ENCODE assay signal across 12 cellular contexts in genomic region chr20:53032021-53033001, GRCh38.
A peak's percentile ranks its signal among the peaks of the same experiment; 100 is the strongest.
DNase-seq lines count a peak whose midpoint lies in the region; ATAC-seq and TF ChIP-seq lines count a peak whose summit lies in the region.
"Had no signal": no experiment of that assay in that cellular context is flagged by ENCODE, and none has a peak within 500 bp of the region (broad histone marks: within the 10 kb centered on the region; RNA-seq: fewer than 3 reads in every experiment).

No MANE protein-coding gene starts in this region.

- H3K9me3 Mint-ChIP-seq in nephron progenitor cell, result no peaks in the 10 kb centered on the region
- H3K9me3 Mint-ChIP-seq: activated T-cell treated with anti-CD3 and anti-CD28 coated beads, Interleukin-2, amount 50 U/mL, for 24 hours had no signal

- DNase-seq in AG08395 (ENCODE audit: low spot score), result peak; percentile 89
- peak; percentile 65 for DNase-seq in OCI-M1 (lab: John Stamatoyannopoulos, UW)
- peak; percentile 39 for DNase-seq in fibroblast of peridontal ligament (ENCODE audit: extremely low read depth)
- DNase-seq in nephron progenitor cell, result no peak
- no peak for DNase-seq in NOMO-1 treated with DMSO at 0.1 percent for 48 hours (lab: John Stamatoyannopoulos, UW; ENCODE audit: unreplicated experiment)
- no peak for DNase-seq in SK-N-DZ (ENCODE audit: low spot score)
- DNase-seq: activated T-cell treated with anti-CD3 and anti-CD28 coated beads, Interleukin-2, amount 50 U/mL, for 24 hours; KG1; Peyer's patch; stimulated activated CD4-positive, alpha-beta T cell treated with anti-CD3 and anti-CD28 coated beads, Interleukin-15, amount 100 ng/mL, for 24 hours had no signal

- H3K4me1 Mint-ChIP-seq in nephron progenitor cell, result peaks cover 76% of the 10 kb centered on the region

- no peak overlapping the region for H3K4me3 Mint-ChIP-seq in nephron progenitor cell
- H3K4me3 Mint-ChIP-seq: activated T-cell treated with anti-CD3 and anti-CD28 coated beads, Interleukin-2, amount 50 U/mL, for 24 hours had no signal

- peaks cover 29% of the 10 kb centered on the region for H3K36me3 Mint-ChIP-seq in nephron progenitor cell (ENCODE audit: low read depth)

- peak overlapping the region; percentile 61 for H3K27ac Mint-ChIP-seq in nephron progenitor cell

- TF ChIP-seq CTCF in nephron progenitor cell (IDR thresholded peaks at IDR 0.05), result no peak

- no peaks in the 10 kb centered on the region for H3K27me3 Mint-ChIP-seq in nephron progenitor cell (ENCODE audit: low read depth, poor library complexity)
- H3K27me3 Mint-ChIP-seq: activated T-cell treated with anti-CD3 and anti-CD28 coated beads, Interleukin-2, amount 50 U/mL, for 24 hours had no signal

- ATAC-seq in HG03469 (IDR thresholded peaks at IDR 0.05; ENCODE audit: unreplicated experiment) (no peak), GM18870 (IDR thresholded peaks at IDR 0.05; ENCODE audit: unreplicated experiment) (no peak)

Comparison
In these comparisons a context has a peak if more than half of its experiments do, and no peak if none do; other contexts are left out.
1. DNase-seq: peak in AG08395 (single experiment), OCI-M1 (single experiment) and fibroblast of peridontal ligament (single experiment); none in nephron progenitor cell (single experiment), NOMO-1 treated with DMSO at 0.1 percent for 48 hours (single experiment) and SK-N-DZ (single experiment).